Comparison of ENCODE assay signal across 8 cellular contexts in genomic region chr17:75516255-75516618, GRCh38. TPM values are rescaled to one million over a fixed set of nuclear protein-coding genes. Genes with fewer than 3 reads are reported as not detected.
A peak's percentile ranks its signal among the peaks of the same experiment; 100 is the strongest.
DNase-seq lines count a peak whose midpoint lies in the region; ATAC-seq and TF ChIP-seq lines count a peak whose summit lies in the region.

TSS of gene TSEN54 (plus strand) at chr17:75516528. CDS start at chr17:75516561, 33 bp downstream.

- no peak for TF ChIP-seq CTCF in A673 (conservative IDR thresholded peaks at IDR 0.05; ENCODE audit: low read depth, low read length)
- no peak for TF ChIP-seq CTCF in cardiac fibroblast (IDR thresholded peaks at IDR 0.05; ENCODE audit: low read depth, low read length)

- H3K4me3 ChIP-seq in A673 (ENCODE audit: low read depth, low read length, poor library complexity, severe bottlenecking) (peak within 1 kb of the TSS; percentile 87), cardiac fibroblast (replicated peaks in 1 of 2; ENCODE audit: low read depth in 2 of 2, low read length in 2 of 2) (peak within 1 kb of the TSS; percentile 82 to 83)

- intact Hi-C loops in A673 (cut with micrococcal nuclease; ENCODE audit: unreplicated experiment), result loop anchor here (5.0 kb wide), 1 partner anchor 71 kb away; the partner anchor contains the start of gene MYO15B

- no peaks in the 10 kb centered on the region for H3K9me3 ChIP-seq in A673 (ENCODE audit: low read depth, low read length, poor library complexity, severe bottlenecking)

- peak; percentile 96 for DNase-seq in A673 (ENCODE audit: low spot score)
- DNase-seq in NCI-H345 treated with DMSO at 0.1 percent for 48 hours (lab: John Stamatoyannopoulos, UW; ENCODE audit: unreplicated experiment), result peak; percentile 88
- DNase-seq in activated CD4-positive, CD25-positive, alpha-beta regulatory T cell (lab: John Stamatoyannopoulos, UW), result peak; percentile 87 to 95 (median 92)
- DNase-seq in cardiac fibroblast (ENCODE audit: low read depth in 2 of 2), result peak; percentile 89 to 92
- DNase-seq in inferior parietal cortex (ENCODE audit: extremely low spot score), result peak; percentile 77
- DNase-seq in stimulated activated CD4-positive, alpha-beta T cell treated with anti-CD3 and anti-CD28 coated beads, Interleukin-12 subunit alpha, Interleukin-12 subunit beta, amount 100 ng/mL, for 24 hours (ENCODE audit: low read depth in 2 of 2), result peak; percentile 87 to 96

- ATAC-seq in GM18870 (IDR thresholded peaks at IDR 0.05; ENCODE audit: unreplicated experiment), result peak; percentile 39
- peak; percentile 63 for ATAC-seq in HG03139 (IDR thresholded peaks at IDR 0.05; ENCODE audit: unreplicated experiment)

- H3K27me3 ChIP-seq in A673 (replicated peaks; ENCODE audit: insufficient read depth, low read depth, low read length, poor library complexity), result no peaks in the 10 kb centered on the region

- peak within 1 kb of the TSS; percentile 80 for H3K27ac ChIP-seq in A673 (ENCODE audit: low read depth, low read length, poor library complexity, severe bottlenecking)

- no peaks in the 10 kb centered on the region for H3K4me1 ChIP-seq in A673 (ENCODE audit: insufficient read depth, low read length, poor library complexity, severe bottlenecking)

- no TSS peak for BruUV-seq in A673 (replicated peaks; lab: Mats Ljungman, UMichigan)

- peaks cover 6% of the 10 kb centered on the region for H3K36me3 ChIP-seq in A673 (ENCODE audit: insufficient read depth, low read length, poor library complexity, severe bottlenecking)

- POLR2A ChIA-PET in A673 (lab: Charles Lee; ENCODE audit: low non-redundant PET), result no interaction called here

- CTCF ChIA-PET in A673 (lab: Charles Lee), result interaction anchor here (0.6 to 1.0 kb wide), 7 partner anchors 9 to 245 kb away, joined by 3 to 12 read pairs (median 4); partner anchors contain the start of genes LLGL2 and MIF4GD

RNA-seq across cellular contexts. Expression of gene TSEN54, which starts in this region (rescaled TPM):
- 36.5 and 36.6 TPM in 2 replicates for total RNA-seq in A673 (2021)

Comparison
In these comparisons a context has a peak if more than half of its experiments do, and no peak if none do; other contexts are left out.
1. Peak in every context shown above with its lines: DNase-seq, ATAC-seq, H3K4me3 ChIP-seq and H3K27ac ChIP-seq.